In the genomic region with DNA sequence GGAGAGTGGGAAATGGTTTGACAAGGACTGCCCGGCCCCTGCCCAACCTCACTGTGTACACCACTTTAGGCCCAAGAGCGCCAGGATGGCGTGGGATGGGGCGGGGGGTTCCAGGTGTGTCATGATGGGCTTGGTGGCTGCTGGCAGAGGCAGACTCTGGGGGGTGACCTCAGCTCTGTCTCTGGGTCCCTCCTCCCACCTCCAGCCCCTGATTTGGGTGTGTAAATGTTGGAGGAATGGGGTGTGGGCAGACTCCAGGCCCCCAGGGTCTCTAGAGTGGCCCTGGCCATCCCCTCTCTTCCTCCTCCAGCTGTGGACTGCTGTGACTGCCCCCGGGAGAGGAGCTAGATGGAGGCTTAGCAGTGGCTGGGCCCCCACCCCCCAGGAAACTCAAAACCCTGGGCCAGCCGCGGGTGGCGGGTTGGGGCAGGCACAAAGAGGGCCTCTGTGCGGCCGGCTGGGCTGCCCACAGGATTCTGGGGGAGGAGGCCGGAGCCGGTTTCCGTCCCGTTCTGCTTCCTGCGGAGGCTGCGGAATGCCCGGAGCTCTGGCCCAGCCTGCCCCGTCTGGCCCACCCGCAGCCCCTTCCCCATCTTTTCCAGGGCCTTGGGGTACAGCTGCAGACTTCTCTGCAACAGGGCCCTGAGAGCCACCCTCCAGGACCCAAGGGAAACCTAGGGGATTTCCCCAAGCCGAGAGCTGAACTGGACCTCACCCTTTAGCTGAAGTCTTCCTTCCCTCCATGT, we compare ENCODE assay signal across 9 cellular contexts. TPM values are rescaled to one million over a fixed set of nuclear protein-coding genes. Genes with fewer than 3 reads are reported as not detected.
A peak's percentile ranks its signal among the peaks of the same experiment; 100 is the strongest.
DNase-seq lines count a peak whose midpoint lies in the region; ATAC-seq and TF ChIP-seq lines count a peak whose summit lies in the region.
"Had no signal": no experiment of that assay in that cellular context is flagged by ENCODE, and none has a peak within 500 bp of the region (broad histone marks: within the 10 kb centered on the region; RNA-seq: fewer than 3 reads in every experiment).

No MANE protein-coding gene starts in this region.

- no peaks in the 10 kb centered on the region for H3K9me3 ChIP-seq in CD8-positive, alpha-beta memory T cell (ENCODE audit: low read length)

- H3K27ac Mint-ChIP-seq in CD8-positive, alpha-beta memory T cell, result peak overlapping the region; percentile 2 to 99 (median 94)
- H3K27ac Mint-ChIP-seq in effector memory CD8-positive, alpha-beta T cell, result peak overlapping the region; percentile 93 to 96
- no peak overlapping the region; the same call in 1 of the 2 replicates for H3K27ac Mint-ChIP-seq in HFFc6

- no peak for DNase-seq in CD8-positive, alpha-beta memory T cell
- peak; percentile 68 for DNase-seq in NAMALWA (ENCODE audit: low spot score)
- DNase-seq in effector memory CD8-positive, alpha-beta T cell, result no peak
- DNase-seq in nucleus accumbens (lab: John Stamatoyannopoulos, UW), result peak in 53 of 56 donors; percentile 26 to 92 (median 79)
- no peak for DNase-seq in HFFc6
- DNase-seq in CD1c-positive myeloid dendritic cell (ENCODE audit: extremely low spot score), result no peak
- no peak for DNase-seq in iPS-NIHi7 (ENCODE audit: extremely low spot score)
- DNase-seq: NCI-H187 had no signal

- ATAC-seq in effector memory CD8-positive, alpha-beta T cell (replicated peaks), result no peak
- ATAC-seq in HG03175 (IDR thresholded peaks at IDR 0.05; ENCODE audit: unreplicated experiment), result no peak

- H3K36me3 Mint-ChIP-seq in CD8-positive, alpha-beta memory T cell, result peaks cover 0 to 3% (median 2%) of the 10 kb centered on the region in 3 donors
- H3K36me3 Mint-ChIP-seq in effector memory CD8-positive, alpha-beta T cell (ENCODE audit: insufficient read depth), result peaks cover 4% of the 10 kb centered on the region
- H3K36me3 Mint-ChIP-seq in HFFc6 (ENCODE audit: low read depth), result peaks cover 5% of the 10 kb centered on the region; the same call in 1 of the 2 replicates

- H3K4me3 Mint-ChIP-seq in CD8-positive, alpha-beta memory T cell, result peak overlapping the region in 5 of 7 donors; percentile 10 to 94 (median 89)
- peak overlapping the region; percentile 81 to 92 for H3K4me3 Mint-ChIP-seq in effector memory CD8-positive, alpha-beta T cell
- H3K4me3 Mint-ChIP-seq in HFFc6, result no peak overlapping the region

- no peak for TF ChIP-seq CTCF in HFFc6 (IDR thresholded peaks at IDR 0.05)

- H3K4me1 ChIP-seq in CD8-positive, alpha-beta memory T cell (ENCODE audit: insufficient read depth, low read length), result peaks cover 46% of the 10 kb centered on the region

- no peak overlapping the region for H3K4me3 ChIP-seq in CD8-positive, alpha-beta memory T cell (ENCODE audit: low read length)

- no peaks in the 10 kb centered on the region for H3K27me3 Mint-ChIP-seq in CD8-positive, alpha-beta memory T cell
- no peaks in the 10 kb centered on the region for H3K27me3 Mint-ChIP-seq in effector memory CD8-positive, alpha-beta T cell
- H3K27me3 Mint-ChIP-seq in HFFc6 (ENCODE audit: insufficient read depth), result peaks cover 8% of the 10 kb centered on the region

- CTCF ChIA-PET in CD8-positive, alpha-beta memory T cell (lab: Charles Lee), result interaction anchor here (1.4 to 6.8 kb wide), 6 partner anchors 20 to 95 kb away, joined by 4 to 87 read pairs (median 17); a partner anchor contains a TSS

- POLR2A ChIA-PET in CD8-positive, alpha-beta memory T cell (lab: Charles Lee), result interaction anchor here (0.5 to 2.0 kb wide), 3 partner anchors 33 to 95 kb away, joined by 3 to 12 read pairs (median 9); no protein-coding TSS in a partner anchor

- H3K4me1 Mint-ChIP-seq in CD8-positive, alpha-beta memory T cell, result peaks cover 51 to 54% (median 53%) of the 10 kb centered on the region in 3 donors
- H3K4me1 Mint-ChIP-seq in effector memory CD8-positive, alpha-beta T cell (ENCODE audit: low read depth in 2 of 2), result peaks cover 48% of the 10 kb centered on the region in 2 donors
- H3K4me1 Mint-ChIP-seq in HFFc6 (ENCODE audit: low read depth), result peaks cover 49% of the 10 kb centered on the region

- H3K36me3 ChIP-seq in CD8-positive, alpha-beta memory T cell (ENCODE audit: insufficient read depth, low read length), result no peaks in the 10 kb centered on the region

- no peaks in the 10 kb centered on the region for H3K27me3 ChIP-seq in CD8-positive, alpha-beta memory T cell (ENCODE audit: insufficient read depth, low read length, poor library complexity, severe bottlenecking)

- peak overlapping the region; percentile 66 for H3K27ac ChIP-seq in CD8-positive, alpha-beta memory T cell (ENCODE audit: low read depth, low read length)

- H3K9me3 Mint-ChIP-seq in CD8-positive, alpha-beta memory T cell, result no peaks in the 10 kb centered on the region
- no peaks in the 10 kb centered on the region for H3K9me3 Mint-ChIP-seq in effector memory CD8-positive, alpha-beta T cell
- no peaks in the 10 kb centered on the region for H3K9me3 Mint-ChIP-seq in HFFc6

RNA-seq across cellular contexts. Expression of a gene that starts 23.1 kb away (rescaled TPM):
- 1 to 10 TPM; 2.1 to 3.1 TPM for total RNA-seq in CD8-positive, alpha-beta memory T cell
- polyA plus RNA-seq in CD8-positive, alpha-beta memory T cell, result 67.0 TPM
- total RNA-seq in HFFc6 (2021; fragmentation: NEBNext Ultra II Directional; extraction: Animal tissue kit (Norgen Biotek cat#: 25700)), result 10 to 100 TPM; 46.4 to 58.5 (median 49.2) TPM

Comparison
In these comparisons a context has a peak if more than half of its experiments do, and no peak if none do; other contexts are left out.
1. DNase-seq: peak in NAMALWA (single experiment) and nucleus accumbens (53 of 56); none in CD8-positive, alpha-beta memory T cell (0 of 5), effector memory CD8-positive, alpha-beta T cell (0 of 3), HFFc6 (single experiment), CD1c-positive myeloid dendritic cell (single experiment) and iPS-NIHi7 (single experiment).
2. RNA of a gene that starts 23.1 kb away (total RNA-seq): 46.4 to 58.5 TPM in HFFc6; 2.1 to 3.1 TPM in CD8-positive, alpha-beta memory T cell; every median in the first group is over 10 times any median in the second.